In genomic region chr18:58125183-58125582, GRCh38 we compare ENCODE assay signal across 24 cellular contexts.
DNase-seq lines count a peak whose midpoint lies in the region; ATAC-seq, FAIRE-seq and TF ChIP-seq lines count a peak whose summit lies in the region.
"Had no signal": no experiment of that assay in that cellular context is flagged by ENCODE, and none has a peak within 500 bp of the region (broad histone marks: within the 10 kb centered on the region; RNA-seq: fewer than 3 reads in every experiment).

No MANE protein-coding gene starts in this region.

- peaks cover 3% of the 10 kb centered on the region for H3K4me1 Mint-ChIP-seq in memory B cell
- peaks cover 8% of the 10 kb centered on the region for H3K4me1 Mint-ChIP-seq in CD8-positive, alpha-beta T cell (ENCODE audit: low read depth)
- H3K4me1 Mint-ChIP-seq in activated T-cell treated with anti-CD3 and anti-CD28 coated beads, Interleukin-2, amount 50 U/mL, for 24 hours (ENCODE audit: low read depth) = peaks cover 4% of the 10 kb centered on the region

- H3K4me3 ChIP-seq in AG10803 (ENCODE audit: low read length) (no peak overlapping the region), IMR-90 (ENCODE audit: insufficient read depth, low read depth, low read length) (no peak overlapping the region), bronchial epithelial cell (ENCODE audit: low read depth, low read length) (no peak overlapping the region)
- no peak overlapping the region for H3K4me3 ChIP-seq in CD8-positive, alpha-beta T cell (ENCODE audit: low read depth, low read length)
- H3K4me3 ChIP-seq: coronary artery, MG63, suprapubic skin, uterus had no signal

- H3K14ac ChIP-seq in IMR-90 (replicated peaks; ENCODE audit: low read depth, low read length) = no peak overlapping the region

- H2AK9ac ChIP-seq in IMR-90 (replicated peaks; ENCODE audit: low read depth, low read length, poor library complexity) = no peak overlapping the region

- H3K9me1 ChIP-seq in IMR-90 (ENCODE audit: insufficient read depth, low read length) = no peaks in the 10 kb centered on the region

- H2AK5ac ChIP-seq in IMR-90 (ENCODE audit: low read depth, low read length) = no peak overlapping the region

- H3K23ac ChIP-seq in IMR-90 (ENCODE audit: low read depth, low read length) = no peak overlapping the region

- H3K4ac ChIP-seq in IMR-90 (ENCODE audit: low read depth, low read length) = no peak overlapping the region

- no peak overlapping the region for H3K56ac ChIP-seq in IMR-90 (ENCODE audit: extremely low read depth, insufficient read depth, low read length)

- ATAC-seq in IMR-90 (ENCODE audit: low read depth) (no peak), memory B cell (ENCODE audit: low read depth) (no peak), HG03520 (IDR thresholded peaks at IDR 0.05; ENCODE audit: unreplicated experiment) (no peak), HG02885 (IDR thresholded peaks at IDR 0.05; ENCODE audit: poor library complexity, unreplicated experiment) (no peak)
- no peak for ATAC-seq in CD8-positive, alpha-beta T cell

- no peaks in the 10 kb centered on the region for H3K27me3 Mint-ChIP-seq in memory B cell
- H3K27me3 Mint-ChIP-seq in CD8-positive, alpha-beta T cell (ENCODE audit: low read depth) = peaks cover 4% of the 10 kb centered on the region
- H3K27me3 Mint-ChIP-seq in activated T-cell treated with anti-CD3 and anti-CD28 coated beads, Interleukin-2, amount 50 U/mL, for 24 hours = peaks cover 3% of the 10 kb centered on the region

- peaks cover 1% of the 10 kb centered on the region for H3K36me3 Mint-ChIP-seq in memory B cell
- H3K36me3 Mint-ChIP-seq in CD8-positive, alpha-beta T cell = no peaks in the 10 kb centered on the region
- H3K36me3 Mint-ChIP-seq in activated T-cell treated with anti-CD3 and anti-CD28 coated beads, Interleukin-2, amount 50 U/mL, for 24 hours (ENCODE audit: low read depth) = no peaks in the 10 kb centered on the region
- H3K36me3 Mint-ChIP-seq: naive thymus-derived CD8-positive, alpha-beta T cell had no signal

- TF ChIP-seq RAD21 in IMR-90 (IDR thresholded peaks at IDR 0.05; ENCODE audit: low read length) = no peak

- in situ Hi-C loops in IMR-90 (cut with MboI; ENCODE audit: low sequenced_read_pairs) = no loop called here

- no peak overlapping the region for H2AFZ ChIP-seq in IMR-90 (replicated peaks; ENCODE audit: low read length, poor library complexity)

- H3K4me1 ChIP-seq in IMR-90 (ENCODE audit: control insufficient read depth, insufficient read depth, low read length) = peaks cover 7% of the 10 kb centered on the region; the same call in 1 of the 2 replicates
- peaks cover 5% of the 10 kb centered on the region for H3K4me1 ChIP-seq in CD8-positive, alpha-beta T cell (ENCODE audit: insufficient read depth, low read length)
- H3K4me1 ChIP-seq: suprapubic skin, uterus had no signal

- H4K91ac ChIP-seq in IMR-90 (ENCODE audit: insufficient read depth, low read depth, low read length) = no peak overlapping the region

- H2BK5ac ChIP-seq in IMR-90 (ENCODE audit: low read depth, low read length, poor library complexity, severe bottlenecking) = no peak overlapping the region

- H3K18ac ChIP-seq in IMR-90 (ENCODE audit: low read depth, low read length) = no peak overlapping the region

- no peaks in the 10 kb centered on the region for H3K36me3 ChIP-seq in IMR-90 (ENCODE audit: control insufficient read depth, insufficient read depth, low read length)
- no peaks in the 10 kb centered on the region for H3K36me3 ChIP-seq in bronchial epithelial cell (ENCODE audit: control insufficient read depth, insufficient read depth, low read length)
- no peaks in the 10 kb centered on the region for H3K36me3 ChIP-seq in CD8-positive, alpha-beta T cell (ENCODE audit: insufficient read depth, low read length)
- H3K36me3 ChIP-seq: MG63, suprapubic skin, uterus had no signal

- intact Hi-C loops in IMR-90 (cut with micrococcal nuclease) = no loop called here
- intact Hi-C loops in CD8-positive, alpha-beta T cell (cut with DNase I, micrococcal nuclease) = no loop called here

- H3K79me1 ChIP-seq in IMR-90 (ENCODE audit: low read depth in 1 of 2, low read length in 2 of 2) = no peaks in the 10 kb centered on the region; a peak in 1 of 4 replicates

- no peak overlapping the region for H2BK120ac ChIP-seq in IMR-90 (ENCODE audit: low read depth, low read length)

- H2BK20ac ChIP-seq in IMR-90 (ENCODE audit: low read depth, low read length) = no peak overlapping the region

- dilution Hi-C loops in IMR-90 (cut with HindIII; ENCODE audit: low sequenced_read_pairs, unreplicated experiment) = no loop called here

- POLR2A ChIA-PET in IMR-90 (lab: Charles Lee; ENCODE audit: unreplicated experiment) = interaction anchor here (0.6 kb wide), 1 partner anchor 16 kb away, joined by 5 read pairs; no protein-coding TSS in a partner anchor
- POLR2A ChIA-PET in CD8-positive, alpha-beta T cell (lab: Charles Lee) = no interaction called here

- H3K4me2 ChIP-seq in IMR-90 (ENCODE audit: low read depth, low read length) = no peak overlapping the region

- H3K27ac ChIP-seq in IMR-90 (ENCODE audit: insufficient read depth, low read length) = no peak overlapping the region
- no peak overlapping the region for H3K27ac ChIP-seq in CD8-positive, alpha-beta T cell (ENCODE audit: low read depth, low read length)
- H3K27ac ChIP-seq: C4-2B, coronary artery, HL-60, suprapubic skin, uterus had no signal

- H3K27ac Mint-ChIP-seq in memory B cell = peak overlapping the region; percentile 72
- H3K27ac Mint-ChIP-seq in CD8-positive, alpha-beta T cell = no peak overlapping the region
- H3K27ac Mint-ChIP-seq in activated T-cell treated with anti-CD3 and anti-CD28 coated beads, Interleukin-2, amount 50 U/mL, for 24 hours = no peak overlapping the region
- H3K27ac Mint-ChIP-seq: activated T-helper 2 cell treated with anti-CD3 and anti-CD28 coated beads, Interferon-gamma antibody, Interleukin-2, Interleukin-4, amounts not matched to agents 10 μg/mL and 5 μg/mL and 100 μg/mL, durations not matched to agents 14 hours and 24 hours and 36 hours had no signal

- H3K9me3 ChIP-seq in IMR-90 (ENCODE audit: control insufficient read depth, insufficient read depth, low read length) = no peaks in the 10 kb centered on the region
- H3K9me3 ChIP-seq in CD8-positive, alpha-beta T cell (ENCODE audit: low read length) = no peaks in the 10 kb centered on the region
- H3K9me3 ChIP-seq: MG63, suprapubic skin, uterus had no signal

- DNase-seq in AG10803 (ENCODE audit: low read depth) (peak; percentile 6), IMR-90 (no peak), bronchial epithelial cell (ENCODE audit: low read depth) (peak; percentile 13), memory B cell (ENCODE audit: low spot score in 2 of 2) (no peak)
- DNase-seq in CD8-positive, alpha-beta T cell = no peak
- no peak for DNase-seq in activated T-cell treated with anti-CD3 and anti-CD28 coated beads, Interleukin-2, amount 50 U/mL, for 24 hours
- DNase-seq: activated CD4-positive, alpha-beta T cell treated with anti-CD3 and anti-CD28 coated beads, Interleukin-2, amount 50 U/mL, for 1 hour; hypothalamus; MG63; naive thymus-derived CD8-positive, alpha-beta T cell; NCI-H146; NCI-H748 treated with DMSO at 0.1 percent for 48 hours; OCI-M1; Right ventricle myocardium superior; uterus had no signal

- no peak for FAIRE-seq in bronchial epithelial cell (lab: Jason Lieb, UNC)
- FAIRE-seq: G401.6, keratinocyte had no signal

- no peak overlapping the region for H4K8ac ChIP-seq in IMR-90 (ENCODE audit: low read depth in 2 of 2, low read length in 2 of 2)

- TF ChIP-seq CTCF in AG10803 (conservative IDR thresholded peaks at IDR 0.05; ENCODE audit: low read length) = no peak
- TF ChIP-seq CTCF in IMR-90 (conservative IDR thresholded peaks at IDR 0.05; ENCODE audit: low read depth, low read length) = 0 out of 2 replicates have a peak, but pooled peaks have one; percentile 2
- no peak for TF ChIP-seq CTCF in bronchial epithelial cell (IDR thresholded peaks at IDR 0.05; ENCODE audit: insufficient read depth, low read length, severe bottlenecking)
- no peak for TF ChIP-seq CTCF in CD8-positive, alpha-beta T cell (IDR thresholded peaks at IDR 0.05)

- no peak overlapping the region for H4K5ac ChIP-seq in IMR-90 (ENCODE audit: low read depth, low read length)

- no TSS peak for BruUV-seq in IMR-90 (replicated peaks; lab: Mats Ljungman, UMichigan)

- TF ChIP-seq POLR2A in IMR-90 (IDR thresholded peaks at IDR 0.05; ENCODE audit: low read depth, low read length) = no peak

- CTCF ChIA-PET in IMR-90 (lab: Yijun Ruan, JAX) = interaction anchor here (1.6 kb wide), 1 partner anchor 243 kb away, joined by 3 read pairs; no protein-coding TSS in a partner anchor
- CTCF ChIA-PET in CD8-positive, alpha-beta T cell (lab: Charles Lee) = interaction anchor here (1.1 to 1.2 kb wide), 2 partner anchors 56 to 247 kb away, joined by 3 read pairs; no protein-coding TSS in a partner anchor

- H3K9ac ChIP-seq in IMR-90 (ENCODE audit: low read depth, low read length) = no peak overlapping the region

- H2BK15ac ChIP-seq in IMR-90 (ENCODE audit: low read depth, low read length) = no peak overlapping the region

- H3K4me3 Mint-ChIP-seq in memory B cell = no peak overlapping the region
- no peak overlapping the region for H3K4me3 Mint-ChIP-seq in CD8-positive, alpha-beta T cell
- H3K4me3 Mint-ChIP-seq in activated T-cell treated with anti-CD3 and anti-CD28 coated beads, Interleukin-2, amount 50 U/mL, for 24 hours = no peak overlapping the region

- H4K20me1 ChIP-seq in IMR-90 (ENCODE audit: insufficient read depth, low read length) = no peaks in the 10 kb centered on the region

- no peaks in the 10 kb centered on the region for H3K9me3 Mint-ChIP-seq in memory B cell
- no peaks in the 10 kb centered on the region for H3K9me3 Mint-ChIP-seq in CD8-positive, alpha-beta T cell
- no peaks in the 10 kb centered on the region for H3K9me3 Mint-ChIP-seq in activated T-cell treated with anti-CD3 and anti-CD28 coated beads, Interleukin-2, amount 50 U/mL, for 24 hours
- H3K9me3 Mint-ChIP-seq: activated T-helper 2 cell treated with anti-CD3 and anti-CD28 coated beads, Interferon-gamma antibody, Interleukin-2, Interleukin-4, amounts not matched to agents 10 μg/mL and 5 μg/mL and 100 μg/mL, durations not matched to agents 14 hours and 24 hours and 36 hours; naive thymus-derived CD8-positive, alpha-beta T cell had no signal

- no peaks in the 10 kb centered on the region for H3K27me3 ChIP-seq in IMR-90 (ENCODE audit: control insufficient read depth, insufficient read depth, low read length)
- H3K27me3 ChIP-seq in bronchial epithelial cell (ENCODE audit: control insufficient read depth, insufficient read depth, low read length) = no peaks in the 10 kb centered on the region
- H3K27me3 ChIP-seq in CD8-positive, alpha-beta T cell (ENCODE audit: insufficient read depth, low read length) = no peaks in the 10 kb centered on the region
- H3K27me3 ChIP-seq: MG63, suprapubic skin, uterus had no signal

- no CpG with 5 or more reads among the region's 3 CpGs for whole genome bisulfite sequencing in IMR-90 (ENCODE audit: extremely low coverage in 2 of 2, insufficient read length in 1 of 2), 2 experiments

TF ChIP-seq in IMR-90, 13 proteins besides CTCF, POLR2A, EP300 and RAD21 (continues in another document):
- TF ChIP-seq BHLHE40 (IDR thresholded peaks at IDR 0.05; ENCODE audit: low read depth, low read length) (no peak), CEBPB (IDR thresholded peaks at IDR 0.05; ENCODE audit: low read depth, low read length) (no peak), NFE2L2 (IDR thresholded peaks at IDR 0.05; ENCODE audit: low read depth, low read length) (no peak), CHD1 (IDR thresholded peaks at IDR 0.05; ENCODE audit: low read depth, low read length) (no peak), MAZ (IDR thresholded peaks at IDR 0.05; ENCODE audit: borderline replicate concordance, low read depth, low read length) (no peak)

Comparison
In these comparisons a context has a peak if more than half of its experiments do, and no peak if none do; other contexts are left out.
1. DNase-seq: peak in AG10803 (single experiment) and bronchial epithelial cell (single experiment); none in IMR-90 (single experiment), memory B cell (0 of 2), CD8-positive, alpha-beta T cell (0 of 7) and activated T-cell treated with anti-CD3 and anti-CD28 coated beads, Interleukin-2, amount 50 U/mL, for 24 hours (single experiment).